In genomic region chr11:65719887-65720236, GRCh38 we compare ENCODE assay signal across 8 cellular contexts. TPM values are rescaled to one million over a fixed set of nuclear protein-coding genes. Genes with fewer than 3 reads are reported as not detected.
DNase-seq lines count a peak whose midpoint lies in the region; ATAC-seq and TF ChIP-seq lines count a peak whose summit lies in the region.

No MANE protein-coding gene starts in this region.

- H3K9ac ChIP-seq in HUES6 (ENCODE audit: low read length): peak overlapping the region; percentile 87

- peak overlapping the region; percentile 85 for H3K4me3 ChIP-seq in A673 (ENCODE audit: low read depth, low read length, poor library complexity, severe bottlenecking)
- H3K4me3 ChIP-seq in HUES6 (ENCODE audit: low read depth, low read length): peak overlapping the region; percentile 82
- peak overlapping the region; percentile 85 for H3K4me3 ChIP-seq in fibroblast of pulmonary artery (replicated peaks; ENCODE audit: low read depth, low read length)

- H3K36me3 ChIP-seq in A673 (ENCODE audit: insufficient read depth, low read length, poor library complexity, severe bottlenecking) (peaks cover 48% of the 10 kb centered on the region), HUES6 (ENCODE audit: control insufficient read depth, insufficient read depth, low read length) (peaks cover 42% of the 10 kb centered on the region)

- no TSS peak for BruUV-seq in A673 (replicated peaks; lab: Mats Ljungman, UMichigan)

- peaks cover 8% of the 10 kb centered on the region for H3K4me1 ChIP-seq in A673 (ENCODE audit: insufficient read depth, low read length, poor library complexity, severe bottlenecking)
- H3K4me1 ChIP-seq in HUES6 (ENCODE audit: control insufficient read depth, insufficient read depth, low read length): peaks cover 6% of the 10 kb centered on the region

- POLR2A ChIA-PET in A673 (lab: Charles Lee; ENCODE audit: low non-redundant PET): no interaction called here

- peak; percentile 40 for ATAC-seq in omental fat pad (ENCODE audit: low FRiP score)

- H3K27me3 ChIP-seq in A673 (replicated peaks; ENCODE audit: insufficient read depth, low read depth, low read length, poor library complexity): no peaks in the 10 kb centered on the region
- H3K27me3 ChIP-seq in HUES6 (ENCODE audit: control insufficient read depth, insufficient read depth, low read length): no peaks in the 10 kb centered on the region

- H3K27ac ChIP-seq in A673 (ENCODE audit: low read depth, low read length, poor library complexity, severe bottlenecking) (peak overlapping the region; percentile 84), HUES6 (ENCODE audit: low read depth, low read length) (peak overlapping the region; percentile 21; the same call in 1 of the 2 replicates)

- no peaks in the 10 kb centered on the region for H3K9me3 ChIP-seq in A673 (ENCODE audit: low read depth, low read length, poor library complexity, severe bottlenecking)
- H3K9me3 ChIP-seq in HUES6 (ENCODE audit: control insufficient read depth, insufficient read depth, low read depth, low read length): no peaks in the 10 kb centered on the region

- intact Hi-C loops in A673 (cut with micrococcal nuclease; ENCODE audit: unreplicated experiment): no loop called here

- TF ChIP-seq CTCF in A673 (conservative IDR thresholded peaks at IDR 0.05; ENCODE audit: low read depth, low read length) (no peak), fibroblast of pulmonary artery (IDR thresholded peaks at IDR 0.05; ENCODE audit: low read length, missing control alignments) (peak; percentile 9), omental fat pad (IDR thresholded peaks at IDR 0.05) (no peak)

- DNase-seq in A673 (ENCODE audit: low spot score) (peak; percentile 40), GM19238 (ENCODE audit: insufficient read length, low spot score) (peak; percentile 16), fibroblast of pulmonary artery (ENCODE audit: low read depth) (peak; percentile 48), omental fat pad (ENCODE audit: low spot score) (no peak), NCI-H146 treated with DMSO at 0.1 percent for 48 hours (lab: John Stamatoyannopoulos, UW; ENCODE audit: unreplicated experiment) (no peak), NCI-H2196 (lab: John Stamatoyannopoulos, UW; ENCODE audit: unreplicated experiment) (no peak)
- DNase-seq in activated CD4-positive, alpha-beta T cell treated with anti-CD3 and anti-CD28 coated beads, Interleukin-2, amount 50 U/mL, for 48 hours: peak; percentile 39 to 52

- CTCF ChIA-PET in A673 (lab: Charles Lee): interaction anchor here (1.9 kb wide), 1 partner anchor 60 kb away, joined by 9 read pairs; no protein-coding TSS in a partner anchor

RNA-seq across cellular contexts. Expression of gene RNASEH2C, which starts 0.7 kb away (rescaled TPM):
- total RNA-seq in A673 (2021): 73.6 and 80.2 TPM in 2 replicates
- total RNA-seq in omental fat pad: 100 to 1,000 TPM in 3 of 4 donors, 10 to 100 TPM in 1; 89.7 to 192 (median 125) TPM

RNA-seq across cellular contexts. Expression of gene KAT5, which starts 7.8 kb away (rescaled TPM):
- total RNA-seq in A673 (2021): 68.1 and 71.3 TPM in 2 replicates
- 10 to 100 TPM; 39.8 to 48.2 (median 44.7) TPM for total RNA-seq in omental fat pad

RNA-seq across cellular contexts. Expression of gene RELA, which starts 57.1 kb away (rescaled TPM):
- total RNA-seq in A673 (2021): 92.0 and 99.3 TPM in 2 replicates
- total RNA-seq in omental fat pad: 10 to 100 TPM; 37.8 to 72.7 (median 46.8) TPM

Comparison
In these comparisons a context has a peak if more than half of its experiments do, and no peak if none do; other contexts are left out.
1. DNase-seq: peak in A673 (single experiment), GM19238 (single experiment), activated CD4-positive, alpha-beta T cell treated with anti-CD3 and anti-CD28 coated beads, Interleukin-2, amount 50 U/mL, for 48 hours (2 of 2) and fibroblast of pulmonary artery (single experiment); none in omental fat pad (single experiment), NCI-H146 treated with DMSO at 0.1 percent for 48 hours (single experiment) and NCI-H2196 (single experiment).
2. Peak in every context shown above with its lines, with median percentiles within 50 percentile points of each other: H3K4me3 ChIP-seq.